1 cellular context compared by ENCODE assay signal in the genomic region with DNA sequence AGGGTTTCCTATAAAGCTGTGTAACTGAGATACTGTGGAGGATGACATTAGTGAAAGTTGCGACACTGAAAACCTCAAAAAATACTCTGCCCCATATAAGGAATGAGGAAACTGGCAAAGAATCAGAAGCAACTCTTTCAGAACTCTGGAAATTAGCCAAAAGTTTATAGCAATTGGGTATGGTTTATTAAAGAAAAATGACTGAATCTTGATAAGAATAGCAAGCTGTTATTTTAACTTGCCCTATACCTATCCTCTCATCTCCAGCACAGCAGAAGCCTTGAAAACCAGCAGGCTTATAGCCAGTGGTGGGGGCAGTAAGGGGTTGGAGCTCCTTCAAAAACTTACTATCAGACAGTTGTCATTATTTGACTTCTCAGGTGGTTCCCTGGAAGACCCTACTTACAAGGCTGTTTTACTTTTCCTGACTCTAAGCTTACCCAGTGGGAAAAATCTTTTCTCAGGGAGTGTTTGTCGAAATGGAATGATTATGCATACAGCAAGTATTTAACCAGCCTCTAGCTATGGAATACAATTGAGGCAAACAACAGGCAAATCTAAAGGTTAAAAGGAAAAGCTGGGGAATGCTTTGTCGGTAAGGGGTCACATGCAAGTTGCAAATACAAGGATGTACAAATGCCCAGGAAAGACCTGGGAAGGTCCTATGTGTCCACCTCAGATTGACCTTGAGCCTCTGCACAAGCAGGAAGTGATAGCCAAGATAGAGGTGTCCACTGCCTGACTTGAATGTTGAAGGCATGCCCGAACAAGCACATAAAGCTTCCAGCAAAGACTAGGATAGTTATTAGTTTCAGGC.
A peak's percentile ranks its signal among the peaks of the same experiment; 100 is the strongest.
TF ChIP-seq lines count a peak whose summit lies in the region.

No MANE protein-coding gene starts in this region.

TF ChIP-seq in HepG2, 621 proteins besides CTCF, POLR2A, EP300 and RAD21 (continued from another document):
- TF ChIP-seq, protein P1, sequence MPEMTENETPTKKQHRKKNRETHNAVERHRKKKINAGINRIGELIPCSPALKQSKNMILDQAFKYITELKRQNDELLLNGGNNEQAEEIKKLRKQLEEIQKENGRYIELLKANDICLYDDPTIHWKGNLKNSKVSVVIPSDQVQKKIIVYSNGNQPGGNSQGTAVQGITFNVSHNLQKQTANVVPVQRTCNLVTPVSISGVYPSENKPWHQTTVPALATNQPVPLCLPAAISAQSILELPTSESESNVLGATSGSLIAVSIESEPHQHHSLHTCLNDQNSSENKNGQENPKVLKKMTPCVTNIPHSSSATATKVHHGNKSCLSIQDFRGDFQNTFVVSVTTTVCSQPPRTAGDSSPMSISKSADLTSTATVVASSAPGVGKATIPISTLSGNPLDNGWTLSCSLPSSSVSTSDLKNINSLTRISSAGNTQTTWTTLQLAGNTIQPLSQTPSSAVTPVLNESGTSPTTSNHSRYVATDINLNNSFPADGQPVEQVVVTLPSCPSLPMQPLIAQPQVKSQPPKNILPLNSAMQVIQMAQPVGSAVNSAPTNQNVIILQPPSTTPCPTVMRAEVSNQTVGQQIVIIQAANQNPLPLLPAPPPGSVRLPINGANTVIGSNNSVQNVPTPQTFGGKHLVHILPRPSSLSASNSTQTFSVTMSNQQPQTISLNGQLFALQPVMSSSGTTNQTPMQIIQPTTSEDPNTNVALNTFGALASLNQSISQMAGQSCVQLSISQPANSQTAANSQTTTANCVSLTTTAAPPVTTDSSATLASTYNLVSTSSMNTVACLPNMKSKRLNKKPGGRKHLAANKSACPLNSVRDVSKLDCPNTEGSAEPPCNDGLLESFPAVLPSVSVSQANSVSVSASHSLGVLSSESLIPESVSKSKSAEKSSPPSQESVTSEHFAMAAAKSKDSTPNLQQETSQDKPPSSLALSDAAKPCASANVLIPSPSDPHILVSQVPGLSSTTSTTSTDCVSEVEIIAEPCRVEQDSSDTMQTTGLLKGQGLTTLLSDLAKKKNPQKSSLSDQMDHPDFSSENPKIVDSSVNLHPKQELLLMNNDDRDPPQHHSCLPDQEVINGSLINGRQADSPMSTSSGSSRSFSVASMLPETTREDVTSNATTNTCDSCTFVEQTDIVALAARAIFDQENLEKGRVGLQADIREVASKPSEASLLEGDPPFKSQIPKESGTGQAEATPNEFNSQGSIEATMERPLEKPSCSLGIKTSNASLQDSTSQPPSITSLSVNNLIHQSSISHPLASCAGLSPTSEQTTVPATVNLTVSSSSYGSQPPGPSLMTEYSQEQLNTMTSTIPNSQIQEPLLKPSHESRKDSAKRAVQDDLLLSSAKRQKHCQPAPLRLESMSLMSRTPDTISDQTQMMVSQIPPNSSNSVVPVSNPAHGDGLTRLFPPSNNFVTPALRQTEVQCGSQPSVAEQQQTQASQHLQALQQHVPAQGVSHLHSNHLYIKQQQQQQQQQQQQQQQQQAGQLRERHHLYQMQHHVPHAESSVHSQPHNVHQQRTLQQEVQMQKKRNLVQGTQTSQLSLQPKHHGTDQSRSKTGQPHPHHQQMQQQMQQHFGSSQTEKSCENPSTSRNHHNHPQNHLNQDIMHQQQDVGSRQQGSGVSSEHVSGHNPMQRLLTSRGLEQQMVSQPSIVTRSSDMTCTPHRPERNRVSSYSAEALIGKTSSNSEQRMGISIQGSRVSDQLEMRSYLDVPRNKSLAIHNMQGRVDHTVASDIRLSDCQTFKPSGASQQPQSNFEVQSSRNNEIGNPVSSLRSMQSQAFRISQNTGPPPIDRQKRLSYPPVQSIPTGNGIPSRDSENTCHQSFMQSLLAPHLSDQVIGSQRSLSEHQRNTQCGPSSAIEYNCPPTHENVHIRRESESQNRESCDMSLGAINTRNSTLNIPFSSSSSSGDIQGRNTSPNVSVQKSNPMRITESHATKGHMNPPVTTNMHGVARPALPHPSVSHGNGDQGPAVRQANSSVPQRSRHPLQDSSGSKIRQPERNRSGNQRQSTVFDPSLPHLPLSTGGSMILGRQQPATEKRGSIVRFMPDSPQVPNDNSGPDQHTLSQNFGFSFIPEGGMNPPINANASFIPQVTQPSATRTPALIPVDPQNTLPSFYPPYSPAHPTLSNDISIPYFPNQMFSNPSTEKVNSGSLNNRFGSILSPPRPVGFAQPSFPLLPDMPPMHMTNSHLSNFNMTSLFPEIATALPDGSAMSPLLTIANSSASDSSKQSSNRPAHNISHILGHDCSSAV (CRISPR knock-in tag; IDR thresholded peaks at IDR 0.05; ENCODE audit: borderline replicate concordance), result no peak
- TF ChIP-seq ZBTB7B (CRISPR knock-in tag; IDR thresholded peaks at IDR 0.05), result no peak
- no peak for TF ChIP-seq RXRA (CRISPR knock-in tag; IDR thresholded peaks at IDR 0.05)
- TF ChIP-seq, protein P2, sequence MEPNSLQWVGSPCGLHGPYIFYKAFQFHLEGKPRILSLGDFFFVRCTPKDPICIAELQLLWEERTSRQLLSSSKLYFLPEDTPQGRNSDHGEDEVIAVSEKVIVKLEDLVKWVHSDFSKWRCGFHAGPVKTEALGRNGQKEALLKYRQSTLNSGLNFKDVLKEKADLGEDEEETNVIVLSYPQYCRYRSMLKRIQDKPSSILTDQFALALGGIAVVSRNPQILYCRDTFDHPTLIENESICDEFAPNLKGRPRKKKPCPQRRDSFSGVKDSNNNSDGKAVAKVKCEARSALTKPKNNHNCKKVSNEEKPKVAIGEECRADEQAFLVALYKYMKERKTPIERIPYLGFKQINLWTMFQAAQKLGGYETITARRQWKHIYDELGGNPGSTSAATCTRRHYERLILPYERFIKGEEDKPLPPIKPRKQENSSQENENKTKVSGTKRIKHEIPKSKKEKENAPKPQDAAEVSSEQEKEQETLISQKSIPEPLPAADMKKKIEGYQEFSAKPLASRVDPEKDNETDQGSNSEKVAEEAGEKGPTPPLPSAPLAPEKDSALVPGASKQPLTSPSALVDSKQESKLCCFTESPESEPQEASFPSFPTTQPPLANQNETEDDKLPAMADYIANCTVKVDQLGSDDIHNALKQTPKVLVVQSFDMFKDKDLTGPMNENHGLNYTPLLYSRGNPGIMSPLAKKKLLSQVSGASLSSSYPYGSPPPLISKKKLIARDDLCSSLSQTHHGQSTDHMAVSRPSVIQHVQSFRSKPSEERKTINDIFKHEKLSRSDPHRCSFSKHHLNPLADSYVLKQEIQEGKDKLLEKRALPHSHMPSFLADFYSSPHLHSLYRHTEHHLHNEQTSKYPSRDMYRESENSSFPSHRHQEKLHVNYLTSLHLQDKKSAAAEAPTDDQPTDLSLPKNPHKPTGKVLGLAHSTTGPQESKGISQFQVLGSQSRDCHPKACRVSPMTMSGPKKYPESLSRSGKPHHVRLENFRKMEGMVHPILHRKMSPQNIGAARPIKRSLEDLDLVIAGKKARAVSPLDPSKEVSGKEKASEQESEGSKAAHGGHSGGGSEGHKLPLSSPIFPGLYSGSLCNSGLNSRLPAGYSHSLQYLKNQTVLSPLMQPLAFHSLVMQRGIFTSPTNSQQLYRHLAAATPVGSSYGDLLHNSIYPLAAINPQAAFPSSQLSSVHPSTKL (CRISPR knock-in tag; IDR thresholded peaks at IDR 0.05), result peak; percentile 73
- peak; percentile 17 for TF ChIP-seq RBM22 (optimal IDR thresholded peaks at IDR 0.05; ENCODE audit: low read length)
- no peak for TF ChIP-seq NR3C1 (CRISPR knock-in tag; IDR thresholded peaks at IDR 0.05)
- TF ChIP-seq, protein P3, sequence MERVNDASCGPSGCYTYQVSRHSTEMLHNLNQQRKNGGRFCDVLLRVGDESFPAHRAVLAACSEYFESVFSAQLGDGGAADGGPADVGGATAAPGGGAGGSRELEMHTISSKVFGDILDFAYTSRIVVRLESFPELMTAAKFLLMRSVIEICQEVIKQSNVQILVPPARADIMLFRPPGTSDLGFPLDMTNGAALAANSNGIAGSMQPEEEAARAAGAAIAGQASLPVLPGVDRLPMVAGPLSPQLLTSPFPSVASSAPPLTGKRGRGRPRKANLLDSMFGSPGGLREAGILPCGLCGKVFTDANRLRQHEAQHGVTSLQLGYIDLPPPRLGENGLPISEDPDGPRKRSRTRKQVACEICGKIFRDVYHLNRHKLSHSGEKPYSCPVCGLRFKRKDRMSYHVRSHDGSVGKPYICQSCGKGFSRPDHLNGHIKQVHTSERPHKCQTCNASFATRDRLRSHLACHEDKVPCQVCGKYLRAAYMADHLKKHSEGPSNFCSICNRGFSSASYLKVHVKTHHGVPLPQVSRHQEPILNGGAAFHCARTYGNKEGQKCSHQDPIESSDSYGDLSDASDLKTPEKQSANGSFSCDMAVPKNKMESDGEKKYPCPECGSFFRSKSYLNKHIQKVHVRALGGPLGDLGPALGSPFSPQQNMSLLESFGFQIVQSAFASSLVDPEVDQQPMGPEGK (CRISPR knock-in tag; IDR thresholded peaks at IDR 0.05), result 0 out of 2 replicates have a peak, but pooled peaks have one; percentile 9
- no peak for TF ChIP-seq GABPA (IDR thresholded peaks at IDR 0.05; ENCODE audit: low read depth, low read length)
- peak; percentile 20; the same call in 1 of the 2 replicates for TF ChIP-seq GABPA (CRISPR knock-in tag; IDR thresholded peaks at IDR 0.05; ENCODE audit: low read depth)
- TF ChIP-seq, protein P4, sequence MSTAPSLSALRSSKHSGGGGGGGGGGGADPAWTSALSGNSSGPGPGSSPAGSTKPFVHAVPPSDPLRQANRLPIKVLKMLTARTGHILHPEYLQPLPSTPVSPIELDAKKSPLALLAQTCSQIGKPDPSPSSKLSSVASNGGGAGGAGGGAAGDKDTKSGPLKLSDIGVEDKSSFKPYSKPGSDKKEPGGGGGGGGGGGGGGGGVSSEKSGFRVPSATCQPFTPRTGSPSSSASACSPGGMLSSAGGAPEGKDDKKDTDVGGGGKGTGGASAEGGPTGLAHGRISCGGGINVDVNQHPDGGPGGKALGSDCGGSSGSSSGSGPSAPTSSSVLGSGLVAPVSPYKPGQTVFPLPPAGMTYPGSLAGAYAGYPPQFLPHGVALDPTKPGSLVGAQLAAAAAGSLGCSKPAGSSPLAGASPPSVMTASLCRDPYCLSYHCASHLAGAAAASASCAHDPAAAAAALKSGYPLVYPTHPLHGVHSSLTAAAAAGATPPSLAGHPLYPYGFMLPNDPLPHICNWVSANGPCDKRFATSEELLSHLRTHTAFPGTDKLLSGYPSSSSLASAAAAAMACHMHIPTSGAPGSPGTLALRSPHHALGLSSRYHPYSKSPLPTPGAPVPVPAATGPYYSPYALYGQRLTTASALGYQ (CRISPR knock-in tag; IDR thresholded peaks at IDR 0.05), result no peak
- no peak for TF ChIP-seq TMF1 (CRISPR knock-in tag; IDR thresholded peaks at IDR 0.05; ENCODE audit: low read depth)
- no peak for TF ChIP-seq ZBTB20 (CRISPR knock-in tag; IDR thresholded peaks at IDR 0.05; ENCODE audit: borderline replicate concordance, low read depth)
- TF ChIP-seq ZNF629 (CRISPR knock-in tag; conservative IDR thresholded peaks at IDR 0.05), result no peak
- TF ChIP-seq SOX6 (IDR thresholded peaks at IDR 0.05), result no peak
- peak; percentile 55 for TF ChIP-seq SOX6 (CRISPR knock-in tag; IDR thresholded peaks at IDR 0.05)
- TF ChIP-seq, protein P5, sequence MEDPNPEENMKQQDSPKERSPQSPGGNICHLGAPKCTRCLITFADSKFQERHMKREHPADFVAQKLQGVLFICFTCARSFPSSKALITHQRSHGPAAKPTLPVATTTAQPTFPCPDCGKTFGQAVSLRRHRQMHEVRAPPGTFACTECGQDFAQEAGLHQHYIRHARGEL (CRISPR knock-in tag; IDR thresholded peaks at IDR 0.05), result no peak
- TF ChIP-seq ATRX (CRISPR knock-in tag; IDR thresholded peaks at IDR 0.05; ENCODE audit: borderline replicate concordance), result no peak
- TF ChIP-seq TP53 (CRISPR knock-in tag; conservative IDR thresholded peaks at IDR 0.05), result peak; percentile 96
- TF ChIP-seq ZNF670 (CRISPR knock-in tag; IDR thresholded peaks at IDR 0.05; ENCODE audit: borderline replicate concordance), result no peak
- peak; percentile 11 for TF ChIP-seq TEAD3 (CRISPR knock-in tag; optimal IDR thresholded peaks at IDR 0.05; ENCODE audit: borderline replicate concordance)
- TF ChIP-seq, protein P6, sequence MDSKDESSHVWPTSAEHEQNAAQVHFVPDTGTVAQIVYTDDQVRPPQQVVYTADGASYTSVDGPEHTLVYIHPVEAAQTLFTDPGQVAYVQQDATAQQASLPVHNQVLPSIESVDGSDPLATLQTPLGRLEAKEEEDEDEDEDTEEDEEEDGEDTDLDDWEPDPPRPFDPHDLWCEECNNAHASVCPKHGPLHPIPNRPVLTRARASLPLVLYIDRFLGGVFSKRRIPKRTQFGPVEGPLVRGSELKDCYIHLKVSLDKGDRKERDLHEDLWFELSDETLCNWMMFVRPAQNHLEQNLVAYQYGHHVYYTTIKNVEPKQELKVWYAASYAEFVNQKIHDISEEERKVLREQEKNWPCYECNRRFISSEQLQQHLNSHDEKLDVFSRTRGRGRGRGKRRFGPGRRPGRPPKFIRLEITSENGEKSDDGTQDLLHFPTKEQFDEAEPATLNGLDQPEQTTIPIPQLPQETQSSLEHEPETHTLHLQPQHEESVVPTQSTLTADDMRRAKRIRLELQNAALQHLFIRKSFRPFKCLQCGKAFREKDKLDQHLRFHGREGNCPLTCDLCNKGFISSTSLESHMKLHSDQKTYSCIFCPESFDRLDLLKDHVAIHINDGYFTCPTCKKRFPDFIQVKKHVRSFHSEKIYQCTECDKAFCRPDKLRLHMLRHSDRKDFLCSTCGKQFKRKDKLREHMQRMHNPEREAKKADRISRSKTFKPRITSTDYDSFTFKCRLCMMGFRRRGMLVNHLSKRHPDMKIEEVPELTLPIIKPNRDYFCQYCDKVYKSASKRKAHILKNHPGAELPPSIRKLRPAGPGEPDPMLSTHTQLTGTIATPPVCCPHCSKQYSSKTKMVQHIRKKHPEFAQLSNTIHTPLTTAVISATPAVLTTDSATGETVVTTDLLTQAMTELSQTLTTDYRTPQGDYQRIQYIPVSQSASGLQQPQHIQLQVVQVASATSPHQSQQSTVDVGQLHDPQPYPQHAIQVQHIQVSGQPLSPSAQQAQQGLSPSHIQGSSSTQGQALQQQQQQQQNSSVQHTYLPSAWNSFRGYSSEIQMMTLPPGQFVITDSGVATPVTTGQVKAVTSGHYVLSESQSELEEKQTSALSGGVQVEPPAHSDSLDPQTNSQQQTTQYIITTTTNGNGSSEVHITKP (CRISPR knock-in tag; IDR thresholded peaks at IDR 0.05; ENCODE audit: low read depth), result no peak
- peak; percentile 48; the same call in 1 of the 2 replicates for TF ChIP-seq GATAD2A (CRISPR knock-in tag; IDR thresholded peaks at IDR 0.05)
- TF ChIP-seq, protein P7, sequence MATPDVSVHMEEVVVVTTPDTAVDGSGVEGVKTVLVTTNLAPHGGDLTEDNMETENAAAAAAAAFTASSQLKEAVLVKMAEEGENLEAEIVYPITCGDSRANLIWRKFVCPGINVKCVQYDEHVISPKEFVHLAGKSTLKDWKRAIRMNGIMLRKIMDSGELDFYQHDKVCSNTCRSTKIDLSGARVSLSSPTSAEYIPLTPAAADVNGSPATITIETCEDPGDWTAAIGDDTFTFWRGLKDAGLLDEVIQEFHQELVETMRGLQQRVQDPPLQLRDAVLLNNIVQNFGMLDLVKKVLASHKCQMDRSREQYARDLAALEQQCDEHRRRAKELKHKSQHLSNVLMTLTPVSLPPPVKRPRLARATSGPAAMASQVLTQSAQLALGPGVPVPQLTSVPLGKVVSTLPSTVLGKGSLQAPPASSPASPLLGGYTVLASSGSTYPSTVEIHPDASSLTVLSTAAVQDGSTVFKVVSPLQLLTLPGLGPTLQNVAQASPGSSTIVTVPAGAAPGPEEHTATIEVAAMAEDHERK (CRISPR knock-in tag; IDR thresholded peaks at IDR 0.05; ENCODE audit: low read depth), result no peak
- TF ChIP-seq ZMYM4 (CRISPR knock-in tag; IDR thresholded peaks at IDR 0.05), result peak; percentile 79
- TF ChIP-seq, protein P8, sequence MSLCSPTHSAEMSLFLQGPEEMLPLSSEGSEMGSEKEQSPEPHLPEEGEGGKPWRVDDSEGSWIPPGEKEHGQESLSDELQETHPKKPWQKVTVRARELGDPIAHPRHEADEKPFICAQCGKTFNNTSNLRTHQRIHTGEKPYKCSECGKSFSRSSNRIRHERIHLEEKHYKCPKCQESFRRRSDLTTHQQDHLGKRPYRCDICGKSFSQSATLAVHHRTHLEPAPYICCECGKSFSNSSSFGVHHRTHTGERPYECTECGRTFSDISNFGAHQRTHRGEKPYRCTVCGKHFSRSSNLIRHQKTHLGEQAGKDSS (CRISPR knock-in tag; IDR thresholded peaks at IDR 0.05; ENCODE audit: borderline replicate concordance, low read depth), result no peak
- TF ChIP-seq ZNF460 (CRISPR knock-in tag; IDR thresholded peaks at IDR 0.05; ENCODE audit: borderline replicate concordance), result no peak
- peak; percentile 62; the same call in 1 of the 2 replicates for TF ChIP-seq POGZ (CRISPR knock-in tag; IDR thresholded peaks at IDR 0.05)
